ENCODE assay signal across 25 cellular contexts in the genomic region with DNA sequence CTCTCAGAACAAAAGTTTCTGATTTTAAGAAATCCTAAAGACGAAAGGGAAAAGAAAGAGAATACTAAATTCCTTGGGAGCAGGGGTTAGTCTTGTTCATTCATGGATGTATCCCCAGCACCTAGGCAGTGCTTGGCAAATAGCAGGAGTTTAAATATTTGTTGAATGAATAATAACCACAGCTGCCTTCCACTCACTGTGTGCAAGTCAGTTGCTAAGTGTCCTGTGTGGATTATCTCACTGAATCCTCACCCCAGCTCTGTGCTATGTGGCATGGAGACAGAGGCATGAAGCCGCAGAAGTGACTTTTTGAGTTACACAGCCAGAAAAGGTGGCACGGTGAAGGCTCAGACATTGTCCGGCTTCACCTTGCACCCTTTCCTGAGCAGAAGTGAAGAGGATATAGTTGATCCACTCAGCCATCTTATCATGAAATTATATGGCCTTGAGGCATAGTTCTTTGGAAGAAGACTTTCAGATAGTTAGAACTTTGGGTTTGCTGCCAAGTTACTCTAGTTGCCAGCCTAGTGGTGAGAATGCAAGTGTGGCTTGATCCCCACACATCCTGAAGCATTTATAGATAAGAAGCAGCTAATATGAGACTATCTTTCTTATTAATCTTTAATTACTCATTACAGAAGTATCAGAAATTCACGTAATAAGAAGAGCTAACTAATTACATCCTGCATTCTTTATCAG.
"Had no signal": no experiment of that assay in that cellular context is flagged by ENCODE, and none has a peak within 500 bp of the region (broad histone marks: within the 10 kb centered on the region; RNA-seq: fewer than 3 reads in every experiment).

No MANE protein-coding gene starts in this region.

- H2AFZ ChIP-seq: parathyroid adenoma had no signal

- H3K9ac ChIP-seq: parathyroid adenoma had no signal

- H3K9me3 ChIP-seq: esophagus squamous epithelium, sigmoid colon, thyroid gland had no signal

- ATAC-seq: activated CD4-positive, CD25-positive, alpha-beta regulatory T cell treated with anti-CD3 and anti-CD28 coated beads, Interleukin-2, amount 50 U/mL, for 24 hours; activated naive CD8-positive, alpha-beta T cell treated with anti-CD3 and anti-CD28 coated beads, Interleukin-2, amount 50 U/mL, for 24 hours; activated T-cell treated with anti-CD3 and anti-CD28 coated beads, Interleukin-2, amount 50 U/mL, for 4 hours; left ventricle myocardium superior; naive thymus-derived CD4-positive, alpha-beta T cell had no signal

- H3K36me3 ChIP-seq: esophagus squamous epithelium, sigmoid colon, thyroid gland had no signal

- H3K4me3 ChIP-seq: esophagus squamous epithelium, sigmoid colon, thyroid gland had no signal

- H3K79me2 ChIP-seq: parathyroid adenoma had no signal

- H3K27ac ChIP-seq: esophagus squamous epithelium, parathyroid adenoma, sigmoid colon, thyroid gland had no signal

- H3K27me3 ChIP-seq: esophagus squamous epithelium, sigmoid colon, thyroid gland had no signal

- H3K4me1 ChIP-seq: parathyroid adenoma, sigmoid colon, thyroid gland had no signal

- DNase-seq: activated CD4-positive, alpha-beta T cell treated with anti-CD3 and anti-CD28 coated beads, Interleukin-2, amount 50 U/mL, for 1 hour; activated CD8-positive, alpha-beta memory T cell treated with anti-CD3 and anti-CD28 coated beads, Interleukin-2, amount 50 U/mL, for 4 hours; activated naive CD4-positive, alpha-beta T cell treated with anti-CD3 and anti-CD28 coated beads for 36 hours; activated naive CD8-positive, alpha-beta T cell treated with anti-CD3 and anti-CD28 coated beads, Interleukin-2, amount 50 U/mL, for 24 hours; activated T-cell treated with anti-CD3 and anti-CD28 coated beads, Interleukin-2, amount 50 U/mL, for 4 hours; anterior cingulate cortex; cerebellar nuclear complex; cortex of kidney; effector CD4-positive, alpha-beta T cell; esophagus squamous epithelium; foreskin melanocyte; glutamatergic neuron; hypothalamus; kidney; left ventricle myocardium superior; mesendoderm; naive thymus-derived CD4-positive, alpha-beta T cell; sigmoid colon; stimulated activated CD8-positive, alpha-beta memory T cell treated with anti-CD3 and anti-CD28 coated beads, Interleukin-4, amount 100 ng/mL, for 48 hours; stimulated activated naive CD4-positive, alpha-beta T cell treated with Interleukin-2 at 50 U/mL for 16 hours; T-helper 1 cell; T-helper 9 cell; thyroid gland had no signal
